ENCODE assay signal across 25 cellular contexts in the genomic region with DNA sequence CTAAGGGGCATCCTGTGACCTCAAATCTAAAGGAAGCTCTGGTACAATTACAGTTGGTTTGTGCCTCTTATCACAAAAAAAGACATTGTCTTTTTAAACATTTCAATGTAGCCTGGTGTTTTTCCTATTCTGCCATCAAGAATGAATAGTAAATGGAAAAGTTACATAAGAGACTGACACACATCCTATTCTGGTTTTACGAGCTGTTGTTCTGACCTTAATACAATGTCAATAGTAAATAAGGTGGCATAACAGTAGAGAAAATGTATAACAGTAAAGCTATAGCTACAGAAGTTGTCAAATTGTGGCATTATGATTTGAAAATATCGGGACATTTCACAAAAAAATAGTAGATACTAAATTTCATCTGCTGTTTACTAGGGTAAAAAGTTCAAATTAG.
DNase-seq lines count a peak whose midpoint lies in the region; ATAC-seq and TF ChIP-seq lines count a peak whose summit lies in the region.
"Had no signal": no experiment of that assay in that cellular context is flagged by ENCODE, and none has a peak within 500 bp of the region (broad histone marks: within the 10 kb centered on the region; RNA-seq: fewer than 3 reads in every experiment).

No MANE protein-coding gene starts in this region.

- TF ChIP-seq EP300 in SK-N-SH (IDR thresholded peaks at IDR 0.05; ENCODE audit: borderline replicate concordance in 1 of 2, low read depth in 1 of 2, low read length in 1 of 2): no peak

- no peak overlapping the region for H3K4me2 ChIP-seq in SK-N-SH
- H3K4me2 ChIP-seq: BLaER1 treated with 17β-estradiol and CSF1 and Interleukin-3, amounts not matched to agents 10 nM and 100 nM had no signal

- H3K9me2 ChIP-seq in SK-N-SH: no peaks in the 10 kb centered on the region

- ATAC-seq in GM18867 (IDR thresholded peaks at IDR 0.05; ENCODE audit: unreplicated experiment) (no peak), HG03139 (IDR thresholded peaks at IDR 0.05; ENCODE audit: unreplicated experiment) (no peak)
- ATAC-seq: Panc1 had no signal

- POLR2A ChIA-PET in HEK293 (lab: Yijun Ruan, JAX) (no interaction called here), SK-N-SH (lab: Yijun Ruan, JAX) (interaction anchor here (1.5 kb wide), 1 partner anchor 172 kb away, joined by 3 read pairs; a partner anchor contains a TSS)

- peaks cover 32% of the 10 kb centered on the region; the same call in 1 of the 2 replicates for H3K79me2 ChIP-seq in SK-N-SH (ENCODE audit: insufficient read depth)

- H2AFZ ChIP-seq in SK-N-SH (ENCODE audit: low read depth): no peak overlapping the region

- 100% methylated on average over 1 of the region's 2 CpGs; no CpG with 5 or more reads in 1 of the 2 experiments for WGBS in mesodermal cell (ENCODE audit: insufficient coverage in 2 of 2), 2 experiments
- 41% methylated on average over 2 of the region's 2 CpGs for WGBS in SK-N-SH (ENCODE audit: low lambda C conversion rate)

- H3K9ac ChIP-seq in SK-N-SH: no peak overlapping the region
- H3K9ac ChIP-seq: BLaER1 treated with 17β-estradiol and CSF1 and Interleukin-3, amounts not matched to agents 10 nM and 100 nM had no signal

- H3F3A ChIP-seq in SK-N-SH (replicated peaks; ENCODE audit: insufficient read depth): no peaks in the 10 kb centered on the region

- CTCF ChIA-PET in HEK293 (lab: Yijun Ruan, JAX): interaction anchor here (0.8 to 1.1 kb wide), 2 partner anchors 20 to 187 kb away, joined by 3 read pairs; a partner anchor contains a TSS
- CTCF ChIA-PET in SK-N-SH (lab: Yijun Ruan, JAX): interaction anchor here (0.6 to 1.9 kb wide), 5 partner anchors 11 to 188 kb away, joined by 3 to 6 read pairs (median 4); no protein-coding TSS in a partner anchor

- no peak for TF ChIP-seq CTCF in HEK293 (tag by site-specific recombination; IDR thresholded peaks at IDR 0.05)
- no peak for TF ChIP-seq CTCF in SK-N-SH (IDR thresholded peaks at IDR 0.05)

- DNase-seq in caudate nucleus (lab: John Stamatoyannopoulos, UW): no peak
- no peak for DNase-seq in substantia nigra (lab: John Stamatoyannopoulos, UW)
- DNase-seq in activated CD4-positive, alpha-beta T cell treated with anti-CD3 and anti-CD28 coated beads for 1 hour: no peak
- no peak for DNase-seq in SK-N-SH
- DNase-seq: CD4-positive, alpha-beta T cell; GOT3; IMR-90; KG1; NCI-H1048; NCI-H1417; NCI-H1694 treated with DMSO at 0.1 percent for 48 hours; NCI-H2081; NCI-H226; NCI-H510A; NCI-H69; SIG-M5 had no signal

- H3K36me3 ChIP-seq in HEK293 (ENCODE audit: control insufficient read depth in 2 of 2, insufficient read depth in 1 of 2, low read length in 2 of 2): peaks cover 20 to 21% of the 10 kb centered on the region in 2 experiments
- H3K36me3 ChIP-seq in mesodermal cell (ENCODE audit: control insufficient read depth, insufficient read depth, low read length): peaks cover 53% of the 10 kb centered on the region
- H3K36me3 ChIP-seq in SK-N-SH (replicated peaks in 1 of 2; ENCODE audit: control insufficient read depth in 1 of 2, insufficient read depth in 2 of 2, low read length in 1 of 2): peaks cover 53 to 56% of the 10 kb centered on the region in 2 experiments

- H3K27me3 ChIP-seq in SK-N-SH (ENCODE audit: insufficient read depth): no peaks in the 10 kb centered on the region
- H3K27me3 ChIP-seq: BLaER1 treated with 17β-estradiol and CSF1 and Interleukin-3, amounts not matched to agents 10 nM and 100 nM had no signal

- no peaks in the 10 kb centered on the region for H4K20me1 ChIP-seq in SK-N-SH (ENCODE audit: insufficient read depth)

- H3K4me3 ChIP-seq in HEK293 (ENCODE audit: low read depth, low read length) (no peak overlapping the region), mesodermal cell (ENCODE audit: extremely low read depth, insufficient read depth, low read length, poor library complexity, severe bottlenecking) (no peak overlapping the region), SK-N-SH (ENCODE audit: low read depth in 2 of 2, low read length in 1 of 2) (no peak overlapping the region)
- H3K4me3 ChIP-seq: BLaER1 treated with 17β-estradiol and CSF1 and Interleukin-3, amounts not matched to agents 10 nM and 100 nM; HAP-1; SK-N-MC had no signal

- H3K27ac ChIP-seq in HEK293 (ENCODE audit: extremely low read depth, low read depth, low read length) (no peak overlapping the region), caudate nucleus (ENCODE audit: low read depth, low read length) (peak overlapping the region; percentile 2), mesodermal cell (ENCODE audit: low read depth, low read length, severe bottlenecking) (peak overlapping the region; percentile 29), substantia nigra (ENCODE audit: low read depth, low read length, poor library complexity, severe bottlenecking) (peak overlapping the region; percentile 39), SK-N-SH (ENCODE audit: low read depth in 2 of 2, low read length in 1 of 2) (no peak overlapping the region)
- H3K27ac ChIP-seq: BLaER1 treated with 17β-estradiol and CSF1 and Interleukin-3, amounts not matched to agents 10 nM and 100 nM; RWPE1; SK-N-MC had no signal

- H3K4me1 ChIP-seq in HEK293 (ENCODE audit: control insufficient read depth, insufficient read depth, low read length) (peaks cover 5% of the 10 kb centered on the region; the same call in 1 of the 2 replicates), mesodermal cell (ENCODE audit: control insufficient read depth, insufficient read depth, low read length, poor library complexity, severe bottlenecking) (no peaks in the 10 kb centered on the region), SK-N-SH (ENCODE audit: control insufficient read depth in 1 of 2, insufficient read depth in 2 of 2, low read depth in 1 of 2, low read length in 1 of 2) (peaks cover 5 to 6% of the 10 kb centered on the region in 2 experiments; a peak in 3 of 4 replicates)

- no peaks in the 10 kb centered on the region; the same call in 1 of the 2 replicates for H3K9me3 ChIP-seq in HEK293 (ENCODE audit: control insufficient read depth, insufficient read depth, low read depth, low read length)
- H3K9me3 ChIP-seq in mesodermal cell (ENCODE audit: control insufficient read depth, low read length): no peaks in the 10 kb centered on the region
- no peaks in the 10 kb centered on the region for H3K9me3 ChIP-seq in SK-N-SH
- H3K9me3 ChIP-seq: BLaER1 treated with 17β-estradiol and CSF1 and Interleukin-3, amounts not matched to agents 10 nM and 100 nM; HAP-1 had no signal

- TF ChIP-seq RAD21 in SK-N-SH (IDR thresholded peaks at IDR 0.05; ENCODE audit: low read length): no peak

TF ChIP-seq in HEK293, 187 proteins besides CTCF, POLR2A, EP300 and RAD21 (continues in another document):
- TF ChIP-seq, protein P1, sequence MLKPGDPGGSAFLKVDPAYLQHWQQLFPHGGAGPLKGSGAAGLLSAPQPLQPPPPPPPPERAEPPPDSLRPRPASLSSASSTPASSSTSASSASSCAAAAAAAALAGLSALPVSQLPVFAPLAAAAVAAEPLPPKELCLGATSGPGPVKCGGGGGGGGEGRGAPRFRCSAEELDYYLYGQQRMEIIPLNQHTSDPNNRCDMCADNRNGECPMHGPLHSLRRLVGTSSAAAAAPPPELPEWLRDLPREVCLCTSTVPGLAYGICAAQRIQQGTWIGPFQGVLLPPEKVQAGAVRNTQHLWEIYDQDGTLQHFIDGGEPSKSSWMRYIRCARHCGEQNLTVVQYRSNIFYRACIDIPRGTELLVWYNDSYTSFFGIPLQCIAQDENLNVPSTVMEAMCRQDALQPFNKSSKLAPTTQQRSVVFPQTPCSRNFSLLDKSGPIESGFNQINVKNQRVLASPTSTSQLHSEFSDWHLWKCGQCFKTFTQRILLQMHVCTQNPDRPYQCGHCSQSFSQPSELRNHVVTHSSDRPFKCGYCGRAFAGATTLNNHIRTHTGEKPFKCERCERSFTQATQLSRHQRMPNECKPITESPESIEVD (tag by site-specific recombination; IDR thresholded peaks at IDR 0.05): 0 out of 2 replicates have a peak, but pooled peaks have one; percentile 10
- TF ChIP-seq EGR2 (tag by site-specific recombination; IDR thresholded peaks at IDR 0.05; ENCODE audit: low read depth): no peak

TF ChIP-seq in SK-N-SH, 30 proteins besides CTCF, POLR2A, EP300 and RAD21 (continues in another document):
- TF ChIP-seq, protein P2, sequence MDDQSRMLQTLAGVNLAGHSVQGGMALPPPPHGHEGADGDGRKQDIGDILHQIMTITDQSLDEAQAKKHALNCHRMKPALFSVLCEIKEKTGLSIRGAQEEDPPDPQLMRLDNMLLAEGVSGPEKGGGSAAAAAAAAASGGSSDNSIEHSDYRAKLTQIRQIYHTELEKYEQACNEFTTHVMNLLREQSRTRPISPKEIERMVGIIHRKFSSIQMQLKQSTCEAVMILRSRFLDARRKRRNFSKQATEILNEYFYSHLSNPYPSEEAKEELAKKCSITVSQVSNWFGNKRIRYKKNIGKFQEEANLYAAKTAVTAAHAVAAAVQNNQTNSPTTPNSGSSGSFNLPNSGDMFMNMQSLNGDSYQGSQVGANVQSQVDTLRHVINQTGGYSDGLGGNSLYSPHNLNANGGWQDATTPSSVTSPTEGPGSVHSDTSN (IDR thresholded peaks at IDR 0.05): no peak
- TF ChIP-seq, protein P3, sequence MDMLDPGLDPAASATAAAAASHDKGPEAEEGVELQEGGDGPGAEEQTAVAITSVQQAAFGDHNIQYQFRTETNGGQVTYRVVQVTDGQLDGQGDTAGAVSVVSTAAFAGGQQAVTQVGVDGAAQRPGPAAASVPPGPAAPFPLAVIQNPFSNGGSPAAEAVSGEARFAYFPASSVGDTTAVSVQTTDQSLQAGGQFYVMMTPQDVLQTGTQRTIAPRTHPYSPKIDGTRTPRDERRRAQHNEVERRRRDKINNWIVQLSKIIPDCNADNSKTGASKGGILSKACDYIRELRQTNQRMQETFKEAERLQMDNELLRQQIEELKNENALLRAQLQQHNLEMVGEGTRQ (IDR thresholded peaks at IDR 0.05; ENCODE audit: borderline replicate concordance, low read depth, low read length): no peak
- no peak for TF ChIP-seq EZH2phosphoT487 (IDR thresholded peaks at IDR 0.05; ENCODE audit: borderline replicate concordance, low read depth)
- TF ChIP-seq YY1 (IDR thresholded peaks at IDR 0.05; ENCODE audit: low read depth): no peak
- no peak for TF ChIP-seq TCF12 (IDR thresholded peaks at IDR 0.05)
- no peak for TF ChIP-seq FOSL2 (IDR thresholded peaks at IDR 0.05; ENCODE audit: borderline replicate concordance, low read depth)
- no peak for TF ChIP-seq NFIC (IDR thresholded peaks at IDR 0.05; ENCODE audit: borderline replicate concordance)
- no peak for TF ChIP-seq TAF1 (IDR thresholded peaks at IDR 0.05; ENCODE audit: borderline replicate concordance, low read depth, low read length)

Comparison
In these comparisons a context has a peak if more than half of its experiments do, and no peak if none do; other contexts are left out.
1. H3K27ac ChIP-seq: peak in caudate nucleus (single experiment), mesodermal cell (single experiment) and substantia nigra (single experiment); none in HEK293 (single experiment) and SK-N-SH (0 of 2).